Comparison of ENCODE assay signal across 11 cellular contexts in the genomic region with DNA sequence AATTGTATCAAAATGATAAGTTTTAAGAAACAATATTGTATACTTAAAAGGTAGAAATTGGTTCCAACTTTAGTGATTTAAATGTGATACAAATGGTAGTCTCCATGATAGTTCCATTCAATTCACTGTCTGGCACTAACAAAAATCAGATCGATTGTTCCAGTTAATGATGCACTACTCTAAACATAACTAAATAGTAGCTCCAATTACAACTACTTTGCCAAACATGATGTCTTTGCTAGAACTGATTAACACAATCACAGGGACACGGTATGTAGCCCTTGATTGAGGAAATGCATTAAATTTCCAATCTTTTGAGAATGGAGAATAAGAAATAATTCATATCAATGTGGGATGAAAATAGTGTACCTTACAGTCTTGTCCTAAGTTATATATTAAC.
"Had no signal": no experiment of that assay in that cellular context is flagged by ENCODE, and none has a peak within 500 bp of the region (broad histone marks: within the 10 kb centered on the region; RNA-seq: fewer than 3 reads in every experiment).

No MANE protein-coding gene starts in this region.

- H3K36me3 ChIP-seq: HAP-1 had no signal

- H3K9me3 ChIP-seq: HAP-1 had no signal

- H3K4me1 ChIP-seq: HAP-1 had no signal

- H3K4me3 ChIP-seq: GM23248, GM23338, HAP-1 had no signal

- H2AFZ ChIP-seq: GM23248, GM23338 had no signal

- DNase-seq: GM23248, GOT3, H7, H9, HCEC 1CT, HFFc6 had no signal

- H3K27ac ChIP-seq: GM23248 had no signal

- FAIRE-seq: H1, H54 had no signal

- H3K4me2 ChIP-seq: GM23338 had no signal

- H3K9ac ChIP-seq: GM23248 had no signal

- ATAC-seq: GM23338, HCT116 had no signal
